Comparison of ENCODE assay signal across 1 cellular context in the genomic region with DNA sequence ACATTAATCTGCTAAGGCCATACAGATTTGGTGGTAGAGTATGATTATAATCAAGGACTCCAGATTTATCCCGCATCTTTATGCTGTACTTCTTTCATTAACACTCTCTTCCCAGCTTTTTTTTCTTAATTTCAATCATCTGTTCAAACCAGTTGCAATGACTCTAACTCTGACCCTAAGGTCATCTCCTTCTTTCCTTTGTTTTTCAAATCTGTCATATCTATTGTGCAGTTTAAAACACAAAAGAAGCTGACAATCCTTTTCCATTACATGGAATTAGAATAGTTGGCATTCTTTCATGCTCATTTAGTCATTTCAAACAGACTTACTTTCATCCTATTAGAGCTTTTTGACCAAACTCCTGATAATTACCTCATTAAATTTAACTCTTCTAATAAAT.
TF ChIP-seq lines count a peak whose summit lies in the region.

No MANE protein-coding gene starts in this region.

TF ChIP-seq in GM23338, 12 proteins besides CTCF, POLR2A, EP300 and RAD21 (continued from another document):
- TF ChIP-seq, protein P1, sequence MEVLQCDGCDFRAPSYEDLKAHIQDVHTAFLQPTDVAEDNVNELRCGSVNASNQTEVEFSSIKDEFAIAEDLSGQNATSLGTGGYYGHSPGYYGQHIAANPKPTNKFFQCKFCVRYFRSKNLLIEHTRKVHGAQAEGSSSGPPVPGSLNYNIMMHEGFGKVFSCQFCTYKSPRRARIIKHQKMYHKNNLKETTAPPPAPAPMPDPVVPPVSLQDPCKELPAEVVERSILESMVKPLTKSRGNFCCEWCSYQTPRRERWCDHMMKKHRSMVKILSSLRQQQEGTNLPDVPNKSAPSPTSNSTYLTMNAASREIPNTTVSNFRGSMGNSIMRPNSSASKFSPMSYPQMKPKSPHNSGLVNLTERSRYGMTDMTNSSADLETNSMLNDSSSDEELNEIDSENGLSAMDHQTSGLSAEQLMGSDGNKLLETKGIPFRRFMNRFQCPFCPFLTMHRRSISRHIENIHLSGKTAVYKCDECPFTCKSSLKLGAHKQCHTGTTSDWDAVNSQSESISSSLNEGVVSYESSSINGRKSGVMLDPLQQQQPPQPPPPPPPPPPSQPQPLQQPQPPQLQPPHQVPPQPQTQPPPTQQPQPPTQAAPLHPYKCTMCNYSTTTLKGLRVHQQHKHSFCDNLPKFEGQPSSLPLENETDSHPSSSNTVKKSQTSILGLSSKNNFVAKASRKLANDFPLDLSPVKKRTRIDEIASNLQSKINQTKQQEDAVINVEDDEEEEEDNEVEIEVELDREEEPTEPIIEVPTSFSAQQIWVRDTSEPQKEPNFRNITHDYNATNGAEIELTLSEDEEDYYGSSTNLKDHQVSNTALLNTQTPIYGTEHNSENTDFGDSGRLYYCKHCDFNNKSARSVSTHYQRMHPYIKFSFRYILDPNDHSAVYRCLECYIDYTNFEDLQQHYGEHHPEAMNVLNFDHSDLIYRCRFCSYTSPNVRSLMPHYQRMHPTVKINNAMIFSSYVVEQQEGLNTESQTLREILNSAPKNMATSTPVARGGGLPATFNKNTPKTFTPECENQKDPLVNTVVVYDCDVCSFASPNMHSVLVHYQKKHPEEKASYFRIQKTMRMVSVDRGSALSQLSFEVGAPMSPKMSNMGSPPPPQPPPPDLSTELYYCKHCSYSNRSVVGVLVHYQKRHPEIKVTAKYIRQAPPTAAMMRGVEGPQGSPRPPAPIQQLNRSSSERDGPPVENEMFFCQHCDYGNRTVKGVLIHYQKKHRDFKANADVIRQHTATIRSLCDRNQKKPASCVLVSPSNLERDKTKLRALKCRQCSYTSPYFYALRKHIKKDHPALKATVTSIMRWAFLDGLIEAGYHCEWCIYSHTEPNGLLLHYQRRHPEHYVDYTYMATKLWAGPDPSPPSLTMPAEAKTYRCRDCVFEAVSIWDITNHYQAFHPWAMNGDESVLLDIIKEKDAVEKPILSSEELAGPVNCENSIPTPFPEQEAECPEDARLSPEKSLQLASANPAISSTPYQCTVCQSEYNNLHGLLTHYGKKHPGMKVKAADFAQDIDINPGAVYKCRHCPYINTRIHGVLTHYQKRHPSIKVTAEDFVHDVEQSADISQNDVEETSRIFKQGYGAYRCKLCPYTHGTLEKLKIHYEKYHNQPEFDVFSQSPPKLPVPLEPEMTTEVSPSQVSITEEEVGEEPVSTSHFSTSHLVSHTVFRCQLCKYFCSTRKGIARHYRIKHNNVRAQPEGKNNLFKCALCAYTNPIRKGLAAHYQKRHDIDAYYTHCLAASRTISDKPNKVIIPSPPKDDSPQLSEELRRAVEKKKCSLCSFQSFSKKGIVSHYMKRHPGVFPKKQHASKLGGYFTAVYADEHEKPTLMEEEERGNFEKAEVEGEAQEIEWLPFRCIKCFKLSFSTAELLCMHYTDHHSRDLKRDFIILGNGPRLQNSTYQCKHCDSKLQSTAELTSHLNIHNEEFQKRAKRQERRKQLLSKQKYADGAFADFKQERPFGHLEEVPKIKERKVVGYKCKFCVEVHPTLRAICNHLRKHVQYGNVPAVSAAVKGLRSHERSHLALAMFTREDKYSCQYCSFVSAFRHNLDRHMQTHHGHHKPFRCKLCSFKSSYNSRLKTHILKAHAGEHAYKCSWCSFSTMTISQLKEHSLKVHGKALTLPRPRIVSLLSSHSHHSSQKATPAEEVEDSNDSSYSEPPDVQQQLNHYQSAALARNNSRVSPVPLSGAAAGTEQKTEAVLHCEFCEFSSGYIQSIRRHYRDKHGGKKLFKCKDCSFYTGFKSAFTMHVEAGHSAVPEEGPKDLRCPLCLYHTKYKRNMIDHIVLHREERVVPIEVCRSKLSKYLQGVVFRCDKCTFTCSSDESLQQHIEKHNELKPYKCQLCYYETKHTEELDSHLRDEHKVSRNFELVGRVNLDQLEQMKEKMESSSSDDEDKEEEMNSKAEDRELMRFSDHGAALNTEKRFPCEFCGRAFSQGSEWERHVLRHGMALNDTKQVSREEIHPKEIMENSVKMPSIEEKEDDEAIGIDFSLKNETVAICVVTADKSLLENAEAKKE (CRISPR knock-in tag; IDR thresholded peaks at IDR 0.05), result no peak
- no peak for TF ChIP-seq JUNB (IDR thresholded peaks at IDR 0.05; ENCODE audit: unreplicated experiment)
- TF ChIP-seq, protein P2, sequence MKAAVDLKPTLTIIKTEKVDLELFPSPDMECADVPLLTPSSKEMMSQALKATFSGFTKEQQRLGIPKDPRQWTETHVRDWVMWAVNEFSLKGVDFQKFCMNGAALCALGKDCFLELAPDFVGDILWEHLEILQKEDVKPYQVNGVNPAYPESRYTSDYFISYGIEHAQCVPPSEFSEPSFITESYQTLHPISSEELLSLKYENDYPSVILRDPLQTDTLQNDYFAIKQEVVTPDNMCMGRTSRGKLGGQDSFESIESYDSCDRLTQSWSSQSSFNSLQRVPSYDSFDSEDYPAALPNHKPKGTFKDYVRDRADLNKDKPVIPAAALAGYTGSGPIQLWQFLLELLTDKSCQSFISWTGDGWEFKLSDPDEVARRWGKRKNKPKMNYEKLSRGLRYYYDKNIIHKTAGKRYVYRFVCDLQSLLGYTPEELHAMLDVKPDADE (IDR thresholded peaks at IDR 0.05), result no peak
TF ChIP-seq in GM23338: peak in this region for 0.
